ENCODE assay signal across 2 cellular contexts in the genomic region with DNA sequence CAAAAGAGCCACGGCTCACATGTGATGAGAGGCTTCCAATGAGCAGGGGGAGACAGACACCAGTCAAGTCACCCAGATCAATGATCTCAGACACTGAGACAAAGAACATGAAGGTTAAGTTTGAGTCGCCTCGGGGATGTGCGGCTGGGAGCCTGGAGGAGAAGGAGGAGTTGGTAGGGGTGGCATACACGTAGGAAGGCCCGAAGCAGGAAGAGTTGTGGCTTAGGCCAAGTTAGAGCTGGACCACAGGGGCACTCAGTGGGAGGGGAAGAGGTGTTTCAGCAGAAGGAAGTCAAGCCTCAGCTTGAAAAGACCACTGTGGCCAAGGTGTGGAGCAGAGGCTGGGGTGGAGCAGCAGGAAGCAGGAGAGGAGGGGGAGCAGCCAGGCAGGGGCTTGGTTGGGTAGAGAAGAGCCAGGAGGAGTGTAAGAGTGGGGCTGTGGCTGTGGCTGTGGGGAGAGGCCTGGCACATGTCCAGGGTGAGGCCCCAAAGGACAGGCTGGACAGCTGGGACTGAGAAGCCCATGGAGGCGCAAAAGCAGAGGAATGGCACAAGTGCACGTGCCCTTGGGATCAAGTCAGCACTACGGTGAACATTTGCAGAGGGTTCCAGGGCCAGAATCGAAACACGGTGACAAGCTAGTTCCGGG.
A peak's percentile ranks its signal among the peaks of the same experiment; 100 is the strongest.
TF ChIP-seq lines count a peak whose summit lies in the region.

No MANE protein-coding gene starts in this region.

TF ChIP-seq in GM23338, 12 proteins besides CTCF, POLR2A, EP300 and RAD21:
- TF ChIP-seq EZH2 (IDR thresholded peaks at IDR 0.05; ENCODE audit: low read depth, unreplicated experiment) = no peak
- no peak for TF ChIP-seq JUNB (IDR thresholded peaks at IDR 0.05; ENCODE audit: unreplicated experiment)
- no peak for TF ChIP-seq EZH2phosphoT487 (IDR thresholded peaks at IDR 0.05; ENCODE audit: unreplicated experiment)
- TF ChIP-seq, protein P1, sequence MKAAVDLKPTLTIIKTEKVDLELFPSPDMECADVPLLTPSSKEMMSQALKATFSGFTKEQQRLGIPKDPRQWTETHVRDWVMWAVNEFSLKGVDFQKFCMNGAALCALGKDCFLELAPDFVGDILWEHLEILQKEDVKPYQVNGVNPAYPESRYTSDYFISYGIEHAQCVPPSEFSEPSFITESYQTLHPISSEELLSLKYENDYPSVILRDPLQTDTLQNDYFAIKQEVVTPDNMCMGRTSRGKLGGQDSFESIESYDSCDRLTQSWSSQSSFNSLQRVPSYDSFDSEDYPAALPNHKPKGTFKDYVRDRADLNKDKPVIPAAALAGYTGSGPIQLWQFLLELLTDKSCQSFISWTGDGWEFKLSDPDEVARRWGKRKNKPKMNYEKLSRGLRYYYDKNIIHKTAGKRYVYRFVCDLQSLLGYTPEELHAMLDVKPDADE (IDR thresholded peaks at IDR 0.05) = no peak
- TF ChIP-seq, protein P2, sequence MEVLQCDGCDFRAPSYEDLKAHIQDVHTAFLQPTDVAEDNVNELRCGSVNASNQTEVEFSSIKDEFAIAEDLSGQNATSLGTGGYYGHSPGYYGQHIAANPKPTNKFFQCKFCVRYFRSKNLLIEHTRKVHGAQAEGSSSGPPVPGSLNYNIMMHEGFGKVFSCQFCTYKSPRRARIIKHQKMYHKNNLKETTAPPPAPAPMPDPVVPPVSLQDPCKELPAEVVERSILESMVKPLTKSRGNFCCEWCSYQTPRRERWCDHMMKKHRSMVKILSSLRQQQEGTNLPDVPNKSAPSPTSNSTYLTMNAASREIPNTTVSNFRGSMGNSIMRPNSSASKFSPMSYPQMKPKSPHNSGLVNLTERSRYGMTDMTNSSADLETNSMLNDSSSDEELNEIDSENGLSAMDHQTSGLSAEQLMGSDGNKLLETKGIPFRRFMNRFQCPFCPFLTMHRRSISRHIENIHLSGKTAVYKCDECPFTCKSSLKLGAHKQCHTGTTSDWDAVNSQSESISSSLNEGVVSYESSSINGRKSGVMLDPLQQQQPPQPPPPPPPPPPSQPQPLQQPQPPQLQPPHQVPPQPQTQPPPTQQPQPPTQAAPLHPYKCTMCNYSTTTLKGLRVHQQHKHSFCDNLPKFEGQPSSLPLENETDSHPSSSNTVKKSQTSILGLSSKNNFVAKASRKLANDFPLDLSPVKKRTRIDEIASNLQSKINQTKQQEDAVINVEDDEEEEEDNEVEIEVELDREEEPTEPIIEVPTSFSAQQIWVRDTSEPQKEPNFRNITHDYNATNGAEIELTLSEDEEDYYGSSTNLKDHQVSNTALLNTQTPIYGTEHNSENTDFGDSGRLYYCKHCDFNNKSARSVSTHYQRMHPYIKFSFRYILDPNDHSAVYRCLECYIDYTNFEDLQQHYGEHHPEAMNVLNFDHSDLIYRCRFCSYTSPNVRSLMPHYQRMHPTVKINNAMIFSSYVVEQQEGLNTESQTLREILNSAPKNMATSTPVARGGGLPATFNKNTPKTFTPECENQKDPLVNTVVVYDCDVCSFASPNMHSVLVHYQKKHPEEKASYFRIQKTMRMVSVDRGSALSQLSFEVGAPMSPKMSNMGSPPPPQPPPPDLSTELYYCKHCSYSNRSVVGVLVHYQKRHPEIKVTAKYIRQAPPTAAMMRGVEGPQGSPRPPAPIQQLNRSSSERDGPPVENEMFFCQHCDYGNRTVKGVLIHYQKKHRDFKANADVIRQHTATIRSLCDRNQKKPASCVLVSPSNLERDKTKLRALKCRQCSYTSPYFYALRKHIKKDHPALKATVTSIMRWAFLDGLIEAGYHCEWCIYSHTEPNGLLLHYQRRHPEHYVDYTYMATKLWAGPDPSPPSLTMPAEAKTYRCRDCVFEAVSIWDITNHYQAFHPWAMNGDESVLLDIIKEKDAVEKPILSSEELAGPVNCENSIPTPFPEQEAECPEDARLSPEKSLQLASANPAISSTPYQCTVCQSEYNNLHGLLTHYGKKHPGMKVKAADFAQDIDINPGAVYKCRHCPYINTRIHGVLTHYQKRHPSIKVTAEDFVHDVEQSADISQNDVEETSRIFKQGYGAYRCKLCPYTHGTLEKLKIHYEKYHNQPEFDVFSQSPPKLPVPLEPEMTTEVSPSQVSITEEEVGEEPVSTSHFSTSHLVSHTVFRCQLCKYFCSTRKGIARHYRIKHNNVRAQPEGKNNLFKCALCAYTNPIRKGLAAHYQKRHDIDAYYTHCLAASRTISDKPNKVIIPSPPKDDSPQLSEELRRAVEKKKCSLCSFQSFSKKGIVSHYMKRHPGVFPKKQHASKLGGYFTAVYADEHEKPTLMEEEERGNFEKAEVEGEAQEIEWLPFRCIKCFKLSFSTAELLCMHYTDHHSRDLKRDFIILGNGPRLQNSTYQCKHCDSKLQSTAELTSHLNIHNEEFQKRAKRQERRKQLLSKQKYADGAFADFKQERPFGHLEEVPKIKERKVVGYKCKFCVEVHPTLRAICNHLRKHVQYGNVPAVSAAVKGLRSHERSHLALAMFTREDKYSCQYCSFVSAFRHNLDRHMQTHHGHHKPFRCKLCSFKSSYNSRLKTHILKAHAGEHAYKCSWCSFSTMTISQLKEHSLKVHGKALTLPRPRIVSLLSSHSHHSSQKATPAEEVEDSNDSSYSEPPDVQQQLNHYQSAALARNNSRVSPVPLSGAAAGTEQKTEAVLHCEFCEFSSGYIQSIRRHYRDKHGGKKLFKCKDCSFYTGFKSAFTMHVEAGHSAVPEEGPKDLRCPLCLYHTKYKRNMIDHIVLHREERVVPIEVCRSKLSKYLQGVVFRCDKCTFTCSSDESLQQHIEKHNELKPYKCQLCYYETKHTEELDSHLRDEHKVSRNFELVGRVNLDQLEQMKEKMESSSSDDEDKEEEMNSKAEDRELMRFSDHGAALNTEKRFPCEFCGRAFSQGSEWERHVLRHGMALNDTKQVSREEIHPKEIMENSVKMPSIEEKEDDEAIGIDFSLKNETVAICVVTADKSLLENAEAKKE (CRISPR knock-in tag; IDR thresholded peaks at IDR 0.05) = no peak
- TF ChIP-seq STAT1 (IDR thresholded peaks at IDR 0.05; ENCODE audit: unreplicated experiment) = no peak

TF ChIP-seq in K562, 482 proteins besides CTCF, POLR2A, EP300 and RAD21:
- peak; percentile 35; the same call in 1 of the 2 replicates for TF ChIP-seq NFIC (IDR thresholded peaks at IDR 0.05)
- TF ChIP-seq, protein P3, sequence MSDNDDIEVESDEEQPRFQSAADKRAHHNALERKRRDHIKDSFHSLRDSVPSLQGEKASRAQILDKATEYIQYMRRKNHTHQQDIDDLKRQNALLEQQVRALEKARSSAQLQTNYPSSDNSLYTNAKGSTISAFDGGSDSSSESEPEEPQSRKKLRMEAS (CRISPR knock-in tag; IDR thresholded peaks at IDR 0.05) = 0 out of 2 replicates have a peak, but pooled peaks have one; percentile 15
- no peak for TF ChIP-seq HDAC1 (IDR thresholded peaks at IDR 0.05)
